8 cellular contexts compared by ENCODE assay signal in the genomic region with DNA sequence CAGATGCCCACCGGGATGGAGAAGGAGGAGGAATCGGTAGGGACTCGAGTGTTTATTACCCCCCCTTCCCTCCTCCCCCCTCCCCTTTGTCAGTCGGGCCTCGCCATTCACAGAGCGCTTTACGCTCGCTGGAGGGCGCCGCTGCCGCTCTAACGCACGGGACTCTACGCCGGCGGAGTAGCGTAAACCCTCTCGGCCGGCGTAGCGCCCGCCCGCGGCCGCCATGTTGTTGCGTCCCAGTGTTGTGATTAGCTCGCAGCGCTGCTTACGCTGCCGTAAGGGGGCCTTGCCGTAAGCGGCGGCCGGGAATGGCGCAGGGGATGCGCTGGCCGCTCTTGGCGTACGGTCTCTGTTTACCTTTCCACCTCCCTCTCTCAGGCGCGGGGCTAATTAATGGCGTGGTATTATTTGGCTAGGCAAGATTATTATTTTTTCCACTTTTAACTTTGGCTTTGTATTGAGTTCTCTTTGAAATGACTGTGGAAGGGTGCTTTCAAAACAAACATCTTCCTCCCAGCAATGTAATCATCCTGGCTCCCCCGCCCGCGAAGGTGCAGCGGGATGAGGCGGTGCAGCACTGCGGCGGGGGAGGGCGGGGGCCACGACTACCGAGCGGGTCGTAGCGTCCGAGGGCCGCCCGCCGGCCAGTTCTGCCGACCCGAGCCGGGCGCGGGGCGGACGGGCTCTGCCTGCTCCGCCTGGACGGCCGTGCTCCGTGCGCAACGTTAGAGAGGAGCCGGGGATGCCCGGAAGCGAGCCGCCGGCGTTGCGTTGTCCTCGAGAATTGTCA. TPM values are rescaled to one million over a fixed set of nuclear protein-coding genes. Genes with fewer than 3 reads are reported as not detected.
A peak's percentile ranks its signal among the peaks of the same experiment; 100 is the strongest.
DNase-seq lines count a peak whose midpoint lies in the region; ATAC-seq, FAIRE-seq and TF ChIP-seq lines count a peak whose summit lies in the region.

No MANE protein-coding gene starts in this region.

- H3K36me3 ChIP-seq in GM23338 (ENCODE audit: insufficient read depth) (no peaks in the 10 kb centered on the region), esophagus squamous epithelium (no peaks in the 10 kb centered on the region)

- no peaks in the 10 kb centered on the region for H3K9me3 ChIP-seq in esophagus squamous epithelium

- 0 out of 2 replicates have a peak, but pooled peaks cover 3% of the 10 kb centered on the region for H3F3A ChIP-seq in GM23338 (replicated peaks; ENCODE audit: low read depth)

- H3K9me2 ChIP-seq in GM23338 (ENCODE audit: insufficient read depth) = no peaks in the 10 kb centered on the region

- peak overlapping the region; percentile 82 for H3K4me2 ChIP-seq in GM23338

- FAIRE-seq in RCC 7860 (lab: Jason Lieb, UNC) = peak; percentile 63

- H3K4me1 Mint-ChIP-seq in GM23338 = peaks cover 29% of the 10 kb centered on the region
- H3K4me1 Mint-ChIP-seq in activated T-helper 1 cell treated with anti-CD3 and anti-CD28 coated beads, Interleukin-12 subunit alpha, Interleukin-12 subunit beta, Interleukin-2, Interleukin-4 antibody, amounts not matched to agents 30 ng/mL and 10 ng/mL and 1 ng/mL, durations not matched to agents 14 hours and 24 hours and 36 hours (ENCODE audit: low read depth) = peaks cover 33% of the 10 kb centered on the region

- peak overlapping the region; percentile 96 for H3K27ac ChIP-seq in GM23338 (ENCODE audit: low read depth)
- H3K27ac ChIP-seq in esophagus squamous epithelium = peak overlapping the region; percentile 95 to 100 (median 100)

- no peaks in the 10 kb centered on the region; the same call in 2 of the 3 replicates for H3K9me3 Mint-ChIP-seq in GM23338
- no peaks in the 10 kb centered on the region for H3K9me3 Mint-ChIP-seq in activated T-helper 1 cell treated with anti-CD3 and anti-CD28 coated beads, Interleukin-12 subunit alpha, Interleukin-12 subunit beta, Interleukin-2, Interleukin-4 antibody, amounts not matched to agents 30 ng/mL and 10 ng/mL and 1 ng/mL, durations not matched to agents 14 hours and 24 hours and 36 hours

- WGBS in esophagus squamous epithelium, 2 donors = 0% methylated on average over 38 to 39 of the region's 80 CpGs

- H3K4me1 ChIP-seq in GM23338 (ENCODE audit: insufficient read depth) (peaks cover 27% of the 10 kb centered on the region), esophagus squamous epithelium (peaks cover 0 to 49% (median 19%) of the 10 kb centered on the region in 3 donors)

- H2AFZ ChIP-seq in GM23338 = no peak overlapping the region

- peak overlapping the region; percentile 99 for H3K27ac Mint-ChIP-seq in GM23338
- peak overlapping the region; percentile 96 for H3K27ac Mint-ChIP-seq in activated T-helper 1 cell treated with anti-CD3 and anti-CD28 coated beads, Interleukin-12 subunit alpha, Interleukin-12 subunit beta, Interleukin-2, Interleukin-4 antibody, amounts not matched to agents 30 ng/mL and 10 ng/mL and 1 ng/mL, durations not matched to agents 14 hours and 24 hours and 36 hours

- peak in 1 of 2 experiments; percentile 40; a peak in 2 of 4 replicates for TF ChIP-seq CTCF in GM23338 (conservative IDR thresholded peaks at IDR 0.05; ENCODE audit: low read depth in 2 of 2)
- TF ChIP-seq CTCF in esophagus squamous epithelium (IDR thresholded peaks at IDR 0.05) = peak in 4 of 6 experiments; percentile 27 to 43 (median 40)

- H3K79me2 ChIP-seq in GM23338 (replicated peaks; ENCODE audit: insufficient read depth) = peaks cover 50% of the 10 kb centered on the region

- H3K4me3 ChIP-seq in GM23338 (peak overlapping the region; percentile 94), esophagus squamous epithelium (peak overlapping the region; percentile 83 to 92 (median 88))

- H3K27me3 Mint-ChIP-seq in GM23338 (ENCODE audit: insufficient read depth, low read depth, poor library complexity) = peaks cover 6% of the 10 kb centered on the region
- H3K27me3 Mint-ChIP-seq in activated T-helper 1 cell treated with anti-CD3 and anti-CD28 coated beads, Interleukin-12 subunit alpha, Interleukin-12 subunit beta, Interleukin-2, Interleukin-4 antibody, amounts not matched to agents 30 ng/mL and 10 ng/mL and 1 ng/mL, durations not matched to agents 14 hours and 24 hours and 36 hours (ENCODE audit: insufficient read depth) = peaks cover 7% of the 10 kb centered on the region

- no peak for TF ChIP-seq POLR2A in esophagus squamous epithelium (IDR thresholded peaks at IDR 0.05)

- DNase-seq in DMS79 treated with DMSO at 0.1 percent for 48 hours (lab: John Stamatoyannopoulos, UW) = peak; percentile 89
- DNase-seq in GM23338 (ENCODE audit: low spot score) = peak; percentile 87
- peak; percentile 91 to 96 for DNase-seq in Kasumi-1 (lab: John Stamatoyannopoulos, UW)
- DNase-seq in RCC 7860 (ENCODE audit: low spot score) = peak; percentile 69
- DNase-seq in activated T-helper 1 cell treated with anti-CD3 and anti-CD28 coated beads, Interleukin-12 subunit alpha, Interleukin-12 subunit beta, Interleukin-2, Interleukin-4 antibody, amounts not matched to agents 30 ng/mL and 10 ng/mL and 1 ng/mL, durations not matched to agents 14 hours and 24 hours and 36 hours (ENCODE audit: low spot score) = peak; percentile 92
- DNase-seq in esophagus squamous epithelium (lab: John Stamatoyannopoulos, UW) = peak; percentile 79
- peak; percentile 92 for DNase-seq in myocyte (ENCODE audit: low read depth)
- peak; percentile 84 to 92 for DNase-seq in stimulated activated CD8-positive, alpha-beta memory T cell treated with anti-CD3 and anti-CD28 coated beads, Interleukin-7, amount 100 ng/mL, for 4 hours (ENCODE audit: low read depth in 2 of 2)

- H3K27me3 ChIP-seq in GM23338 (ENCODE audit: insufficient read depth) (peaks cover 3% of the 10 kb centered on the region; the same call in 1 of the 2 replicates), esophagus squamous epithelium (peaks cover 0 to 6% (median 0%) of the 10 kb centered on the region in 4 donors)

- H3K4me3 Mint-ChIP-seq in GM23338 = peak overlapping the region; percentile 92
- peak overlapping the region; percentile 93 for H3K4me3 Mint-ChIP-seq in activated T-helper 1 cell treated with anti-CD3 and anti-CD28 coated beads, Interleukin-12 subunit alpha, Interleukin-12 subunit beta, Interleukin-2, Interleukin-4 antibody, amounts not matched to agents 30 ng/mL and 10 ng/mL and 1 ng/mL, durations not matched to agents 14 hours and 24 hours and 36 hours

- intact Hi-C loops in activated T-helper 1 cell treated with anti-CD3 and anti-CD28 coated beads, Interleukin-12 subunit alpha, Interleukin-12 subunit beta, Interleukin-2, Interleukin-4 antibody, amounts not matched to agents 30 ng/mL and 10 ng/mL and 1 ng/mL, durations not matched to agents 14 hours and 24 hours and 36 hours (cut with micrococcal nuclease) = loop anchor here (1.0 to 10.0 kb wide), 8 partner anchors 14 to 1351 kb away; partner anchors contain the start of genes KIF5C and ORC4
- intact Hi-C loops in esophagus squamous epithelium (cut with DNase I) = no loop called here

- peaks cover 44% of the 10 kb centered on the region for H4K20me1 ChIP-seq in GM23338 (replicated peaks; ENCODE audit: insufficient read depth)

- peak; percentile 61 for ATAC-seq in GM23338

- no peaks in the 10 kb centered on the region for H3K36me3 Mint-ChIP-seq in GM23338 (ENCODE audit: low read depth)
- H3K36me3 Mint-ChIP-seq in activated T-helper 1 cell treated with anti-CD3 and anti-CD28 coated beads, Interleukin-12 subunit alpha, Interleukin-12 subunit beta, Interleukin-2, Interleukin-4 antibody, amounts not matched to agents 30 ng/mL and 10 ng/mL and 1 ng/mL, durations not matched to agents 14 hours and 24 hours and 36 hours (ENCODE audit: low read depth) = peaks cover 10% of the 10 kb centered on the region

TF ChIP-seq in GM23338, 12 proteins besides CTCF, POLR2A, EP300 and RAD21:
- TF ChIP-seq CREB1 (CRISPR knock-in tag; IDR thresholded peaks at IDR 0.05; ENCODE audit: low read depth) = peak; percentile 49; the same call in 1 of the 2 replicates
- TF ChIP-seq POLR2AphosphoS5 (IDR thresholded peaks at IDR 0.05; ENCODE audit: low read depth) = peak; percentile 6; the same call in 1 of the 2 replicates
- no peak for TF ChIP-seq EZH2phosphoT487 (IDR thresholded peaks at IDR 0.05; ENCODE audit: unreplicated experiment)

RNA-seq across cellular contexts. Expression of gene EPC2, which starts 0.8 kb away (rescaled TPM):
- total RNA-seq in GM23338 (2014; rRNA removed; shearing (Covaris generic)) = 27.0 and 28.2 TPM in 2 replicates
- 6.3 TPM in 2 replicates for polyA plus RNA-seq in GM23338 (2016; fragmentation: Nextera tagmentation; extraction: Ambion mirVana)
- total RNA-seq in activated T-helper 1 cell treated with anti-CD3 and anti-CD28 coated beads, Interleukin-12 subunit alpha, Interleukin-12 subunit beta, Interleukin-2, Interleukin-4 antibody, amounts not matched to agents 30 ng/mL and 10 ng/mL and 1 ng/mL, durations not matched to agents 14 hours and 24 hours and 36 hours = 36.2 and 36.9 TPM in 2 replicates
- total RNA-seq in esophagus squamous epithelium (10 to 100 TPM; 10.6 to 29.2 (median 15.4) TPM), myocyte (16.0 and 20.6 TPM in 2 replicates)
- 7.7 TPM for polyA plus RNA-seq in myocyte (2012)

Comparison
In these comparisons a context has a peak if more than half of its experiments do, and no peak if none do; other contexts are left out.
1. Peak in every context shown above with its lines: DNase-seq, ATAC-seq, H3K4me3 ChIP-seq and H3K27ac ChIP-seq.